In the genomic region with DNA sequence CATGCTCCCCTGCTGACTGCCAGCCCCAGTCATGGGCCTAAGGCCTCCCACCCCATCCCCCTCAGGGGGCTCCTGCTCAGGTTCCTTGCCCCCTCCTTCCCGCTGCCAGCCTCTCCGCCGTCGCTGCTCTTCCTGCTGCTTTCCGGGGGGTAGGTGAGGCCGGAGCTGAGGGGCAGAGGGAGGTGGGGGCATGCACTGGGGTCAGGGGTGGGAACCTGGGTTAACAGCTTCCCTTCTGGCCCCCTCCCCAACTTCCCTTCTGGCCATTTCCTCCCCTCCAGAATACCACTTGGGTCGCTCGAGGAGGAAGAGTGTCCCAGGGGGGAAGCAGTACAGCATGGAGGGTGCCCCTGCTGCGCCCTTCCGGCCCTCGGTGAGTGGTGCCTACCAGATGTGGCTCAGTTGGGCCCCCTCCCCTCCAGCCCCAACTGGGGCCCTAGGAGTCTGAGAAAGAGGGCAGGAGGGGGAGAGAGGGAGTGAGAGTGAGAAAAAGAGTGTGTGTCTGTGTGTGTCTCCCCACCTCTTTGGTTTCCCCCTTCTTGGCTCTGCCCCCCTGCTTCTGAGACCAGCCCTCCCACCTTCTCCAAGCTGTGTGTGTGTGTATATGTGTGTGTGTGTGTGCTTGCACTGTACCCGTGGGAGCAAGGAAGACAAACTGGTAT, we compare ENCODE assay signal across 9 cellular contexts. TPM values are rescaled to one million over a fixed set of nuclear protein-coding genes. Genes with fewer than 3 reads are reported as not detected.
A peak's percentile ranks its signal among the peaks of the same experiment; 100 is the strongest.
DNase-seq lines count a peak whose midpoint lies in the region; ATAC-seq and TF ChIP-seq lines count a peak whose summit lies in the region.
"Had no signal": no experiment of that assay in that cellular context is flagged by ENCODE, and none has a peak within 500 bp of the region (broad histone marks: within the 10 kb centered on the region; RNA-seq: fewer than 3 reads in every experiment).

No MANE protein-coding gene starts in this region.

- H3K9me2 ChIP-seq in neural cell (ENCODE audit: insufficient read depth, low read length) = no peaks in the 10 kb centered on the region

- TF ChIP-seq CTCF in DND-41 (IDR thresholded peaks at IDR 0.05; ENCODE audit: borderline replicate concordance, extremely low read depth, low read length, poor library complexity, severe bottlenecking) = no peak
- TF ChIP-seq CTCF in coronary artery (IDR thresholded peaks at IDR 0.05) = no peak
- TF ChIP-seq CTCF in neural cell (IDR thresholded peaks at IDR 0.05; ENCODE audit: poor library complexity, severe bottlenecking) = no peak
- TF ChIP-seq CTCF in foreskin keratinocyte (conservative IDR thresholded peaks at IDR 0.05) = no peak

- TF ChIP-seq EP300 in neural cell (conservative IDR thresholded peaks at IDR 0.05; ENCODE audit: poor library complexity, severe bottlenecking) = no peak

- H3K27me3 ChIP-seq in DND-41 (ENCODE audit: insufficient read depth, low read length, poor library complexity) = no peaks in the 10 kb centered on the region
- no peaks in the 10 kb centered on the region for H3K27me3 ChIP-seq in HUES6 (ENCODE audit: control insufficient read depth, insufficient read depth, low read length)
- no peaks in the 10 kb centered on the region for H3K27me3 ChIP-seq in neural cell (ENCODE audit: insufficient read depth, low read depth, low read length)
- H3K27me3 ChIP-seq in foreskin keratinocyte = no peaks in the 10 kb centered on the region
- H3K27me3 ChIP-seq: SJSA1 had no signal

- H3K36me3 ChIP-seq in DND-41 (ENCODE audit: insufficient read depth, low read length) (peaks cover 29% of the 10 kb centered on the region), HUES6 (ENCODE audit: control insufficient read depth, insufficient read depth, low read length) (peaks cover 22% of the 10 kb centered on the region), neural cell (ENCODE audit: insufficient read depth, low read length) (no peaks in the 10 kb centered on the region)

- TF ChIP-seq RAD21 in neural cell (conservative IDR thresholded peaks at IDR 0.05) = no peak

- H3K27ac ChIP-seq in DND-41 (ENCODE audit: low read length) (peak overlapping the region; percentile 52), HUES6 (ENCODE audit: low read depth, low read length) (peak overlapping the region; percentile 98), coronary artery (peak overlapping the region; percentile 66 to 70), neural cell (ENCODE audit: low read length) (no peak overlapping the region), foreskin keratinocyte (no peak overlapping the region)
- H3K27ac ChIP-seq: SJSA1 had no signal

- ATAC-seq in DND-41 (ENCODE audit: insufficient read depth, low read depth) (peak; percentile 51), foreskin keratinocyte (no peak), HG03108 (IDR thresholded peaks at IDR 0.05; ENCODE audit: unreplicated experiment) (no peak), GM18519 (IDR thresholded peaks at IDR 0.05; ENCODE audit: low FRiP score, unreplicated experiment) (no peak)

- H3K4me1 ChIP-seq in DND-41 (ENCODE audit: insufficient read depth, low read length) (peaks cover 42% of the 10 kb centered on the region), HUES6 (ENCODE audit: control insufficient read depth, insufficient read depth, low read length) (peaks cover 63% of the 10 kb centered on the region), foreskin keratinocyte (peaks cover 18% of the 10 kb centered on the region)

- peaks cover 23% of the 10 kb centered on the region for H4K20me1 ChIP-seq in DND-41 (ENCODE audit: insufficient read depth, low read length)
- H4K20me1 ChIP-seq in neural cell (ENCODE audit: insufficient read depth) = no peaks in the 10 kb centered on the region

- H3K79me2 ChIP-seq in DND-41 (ENCODE audit: insufficient read depth, low read length) (peaks cover 26% of the 10 kb centered on the region), neural cell (replicated peaks; ENCODE audit: insufficient read depth, low read length) (peaks cover 42% of the 10 kb centered on the region)

- H3K4me2 ChIP-seq in DND-41 (ENCODE audit: insufficient read depth, low read length) = peak overlapping the region; percentile 52
- peak overlapping the region; percentile 96 for H3K4me2 ChIP-seq in neural cell (ENCODE audit: low read length)

- DNase-seq in DND-41 (peak; percentile 48), coronary artery (ENCODE audit: low spot score) (no peak), foreskin keratinocyte (no peak)
- DNase-seq: effector CD4-positive, alpha-beta T cell had no signal

- H3K9ac ChIP-seq in DND-41 (ENCODE audit: low read depth, low read length) = peak overlapping the region; percentile 14; the same call in 1 of the 2 replicates
- peak overlapping the region; percentile 88 for H3K9ac ChIP-seq in HUES6 (ENCODE audit: low read length)
- H3K9ac ChIP-seq in neural cell (ENCODE audit: low read length) = peak overlapping the region; percentile 81

- H3F3A ChIP-seq in neural cell (ENCODE audit: insufficient read depth, low read length, poor library complexity, severe bottlenecking) = no peaks in the 10 kb centered on the region

- H3K4me3 ChIP-seq in DND-41 (ENCODE audit: low read depth in 1 of 2, low read length in 2 of 2) (peak overlapping the region in 1 of 2 experiments; percentile 33; a peak in 1 of 4 replicates), HUES6 (ENCODE audit: low read depth, low read length) (peak overlapping the region; percentile 79), coronary artery (no peak overlapping the region), neural cell (ENCODE audit: low read length) (peak overlapping the region; percentile 87)
- H3K4me3 ChIP-seq: SJSA1 had no signal

- H2AFZ ChIP-seq in DND-41 (ENCODE audit: low read depth, low read length) (no peak overlapping the region), neural cell (ENCODE audit: low read depth, low read length) (no peak overlapping the region)

- no peaks in the 10 kb centered on the region for H3K9me3 ChIP-seq in DND-41 (ENCODE audit: insufficient read depth, low read length, severe bottlenecking)
- H3K9me3 ChIP-seq in HUES6 (ENCODE audit: control insufficient read depth, insufficient read depth, low read depth, low read length) = no peaks in the 10 kb centered on the region
- H3K9me3 ChIP-seq in neural cell (ENCODE audit: low read length) = no peaks in the 10 kb centered on the region
- H3K9me3 ChIP-seq: SJSA1 had no signal

TF ChIP-seq in neural cell, 6 proteins besides CTCF, POLR2A, EP300 and RAD21:
- TF ChIP-seq MXI1 (conservative IDR thresholded peaks at IDR 0.05; ENCODE audit: poor library complexity, severe bottlenecking) (no peak), EZH2 (IDR thresholded peaks at IDR 0.05; ENCODE audit: borderline replicate concordance, insufficient read depth, low read length, poor library complexity, severe bottlenecking) (no peak), POLR2AphosphoS5 (IDR thresholded peaks at IDR 0.05) (no peak), SMC3 (conservative IDR thresholded peaks at IDR 0.05; ENCODE audit: poor library complexity) (no peak), TAF1 (IDR thresholded peaks at IDR 0.05; ENCODE audit: low read depth) (no peak)
- TF ChIP-seq, protein P1, sequence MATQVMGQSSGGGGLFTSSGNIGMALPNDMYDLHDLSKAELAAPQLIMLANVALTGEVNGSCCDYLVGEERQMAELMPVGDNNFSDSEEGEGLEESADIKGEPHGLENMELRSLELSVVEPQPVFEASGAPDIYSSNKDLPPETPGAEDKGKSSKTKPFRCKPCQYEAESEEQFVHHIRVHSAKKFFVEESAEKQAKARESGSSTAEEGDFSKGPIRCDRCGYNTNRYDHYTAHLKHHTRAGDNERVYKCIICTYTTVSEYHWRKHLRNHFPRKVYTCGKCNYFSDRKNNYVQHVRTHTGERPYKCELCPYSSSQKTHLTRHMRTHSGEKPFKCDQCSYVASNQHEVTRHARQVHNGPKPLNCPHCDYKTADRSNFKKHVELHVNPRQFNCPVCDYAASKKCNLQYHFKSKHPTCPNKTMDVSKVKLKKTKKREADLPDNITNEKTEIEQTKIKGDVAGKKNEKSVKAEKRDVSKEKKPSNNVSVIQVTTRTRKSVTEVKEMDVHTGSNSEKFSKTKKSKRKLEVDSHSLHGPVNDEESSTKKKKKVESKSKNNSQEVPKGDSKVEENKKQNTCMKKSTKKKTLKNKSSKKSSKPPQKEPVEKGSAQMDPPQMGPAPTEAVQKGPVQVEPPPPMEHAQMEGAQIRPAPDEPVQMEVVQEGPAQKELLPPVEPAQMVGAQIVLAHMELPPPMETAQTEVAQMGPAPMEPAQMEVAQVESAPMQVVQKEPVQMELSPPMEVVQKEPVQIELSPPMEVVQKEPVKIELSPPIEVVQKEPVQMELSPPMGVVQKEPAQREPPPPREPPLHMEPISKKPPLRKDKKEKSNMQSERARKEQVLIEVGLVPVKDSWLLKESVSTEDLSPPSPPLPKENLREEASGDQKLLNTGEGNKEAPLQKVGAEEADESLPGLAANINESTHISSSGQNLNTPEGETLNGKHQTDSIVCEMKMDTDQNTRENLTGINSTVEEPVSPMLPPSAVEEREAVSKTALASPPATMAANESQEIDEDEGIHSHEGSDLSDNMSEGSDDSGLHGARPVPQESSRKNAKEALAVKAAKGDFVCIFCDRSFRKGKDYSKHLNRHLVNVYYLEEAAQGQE (IDR thresholded peaks at IDR 0.05; ENCODE audit: borderline replicate concordance) = no peak

RNA-seq across cellular contexts. Expression of a gene that starts 12.1 kb away (rescaled TPM):
- polyA plus RNA-seq in neural cell (4.3 and 5.9 TPM in 2 replicates), foreskin keratinocyte (2.0 and 2.3 TPM in 2 replicates)
- polyA minus RNA-seq in neural cell = 24.0 and 24.1 TPM in 2 replicates
- total RNA-seq in foreskin keratinocyte = 3.3 and 7.6 TPM in 2 replicates

RNA-seq across cellular contexts. Expression of a gene that starts 14.1 kb away (rescaled TPM):
- polyA plus RNA-seq in neural cell (341 and 343 TPM in 2 replicates), foreskin keratinocyte (382 and 433 TPM in 2 replicates)
- 124 and 125 TPM in 2 replicates for polyA minus RNA-seq in neural cell
- total RNA-seq in foreskin keratinocyte = 248 and 266 TPM in 2 replicates

RNA-seq across cellular contexts. Expression of a gene that starts 21.2 kb away (rescaled TPM):
- polyA plus RNA-seq in neural cell (102 and 112 TPM in 2 replicates), foreskin keratinocyte (29.9 and 32.0 TPM in 2 replicates)
- polyA minus RNA-seq in neural cell = 33.4 and 34.6 TPM in 2 replicates
- total RNA-seq in foreskin keratinocyte = 19.4 and 21.3 TPM in 2 replicates

RNA-seq across cellular contexts. Expression of a gene that starts 22.4 kb away (rescaled TPM):
- polyA plus RNA-seq in neural cell (6.8 and 7.7 TPM in 2 replicates), foreskin keratinocyte (8.8 and 9.6 TPM in 2 replicates)
- 15.2 and 18.3 TPM in 2 replicates for polyA minus RNA-seq in neural cell
- total RNA-seq in foreskin keratinocyte = 11.0 and 11.4 TPM in 2 replicates

RNA-seq across cellular contexts. Expression of a gene that starts 40.4 kb away (rescaled TPM):
- polyA plus RNA-seq in neural cell (0.52 and 2.1 TPM in 2 replicates), foreskin keratinocyte (42.5 and 52.9 TPM in 2 replicates)
- polyA minus RNA-seq in neural cell = 1.2 and 1.4 TPM in 2 replicates
- total RNA-seq in foreskin keratinocyte = 58.0 and 72.9 TPM in 2 replicates

Comparison
In these comparisons a context has a peak if more than half of its experiments do, and no peak if none do; other contexts are left out.
1. H3K27ac ChIP-seq: peak in DND-41 (single experiment), HUES6 (single experiment) and coronary artery (2 of 2); none in neural cell (single experiment) and foreskin keratinocyte (single experiment).
2. H3K9ac ChIP-seq: peak in every context shown above with its lines; median percentile 88 in HUES6; 81 in neural cell; 14 in DND-41.